Comparison of ENCODE assay signal across 8 cellular contexts in the genomic region with DNA sequence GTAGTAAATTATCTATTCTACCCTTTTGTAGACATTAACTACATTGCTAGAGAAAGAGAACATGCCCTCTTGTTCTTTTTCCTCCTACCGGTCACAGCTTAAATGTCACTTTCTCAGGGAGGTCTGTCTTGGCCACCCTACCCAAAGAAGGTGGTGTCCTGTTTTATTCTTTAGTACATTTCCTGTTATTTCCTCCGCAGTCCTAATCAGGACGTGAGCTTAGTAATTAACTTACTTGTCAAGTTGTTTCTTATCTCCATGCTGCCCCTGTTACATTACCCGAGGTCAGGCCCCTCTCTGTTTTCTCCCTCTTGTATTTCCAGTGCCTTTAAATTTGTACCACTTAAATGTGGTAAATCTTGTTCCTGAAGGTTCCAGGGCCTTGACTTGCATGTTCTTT.
DNase-seq lines count a peak whose midpoint lies in the region; ATAC-seq and TF ChIP-seq lines count a peak whose summit lies in the region.

No MANE protein-coding gene starts in this region.

- in situ Hi-C loops in ACHN (cut with HindIII; ENCODE audit: low pct_ligation_motif_present, low pct_unique_long_range_greater_than_20kb, low sequenced_read_pairs): no loop called here

- DNase-seq in naive thymus-derived CD4-positive, alpha-beta T cell: no peak
- DNase-seq in DMS153 (lab: John Stamatoyannopoulos, UW): no peak
- no peak for DNase-seq in ACHN
- no peak for DNase-seq in activated CD4-positive, alpha-beta T cell treated with anti-CD3 and anti-CD28 coated beads, Interleukin-2, amount 50 U/mL, for 4 hours
- DNase-seq in ovary: no peak

- peaks cover 0 to 2% (median 0%) of the 10 kb centered on the region in 5 donors for H3K27me3 Mint-ChIP-seq in naive thymus-derived CD4-positive, alpha-beta T cell

- no peak overlapping the region for H2AFZ ChIP-seq in KMS-11 (ENCODE audit: low read depth)

- H3K27ac ChIP-seq in KMS-11: no peak overlapping the region
- peak overlapping the region; percentile 9 for H3K27ac ChIP-seq in naive thymus-derived CD4-positive, alpha-beta T cell (ENCODE audit: low read depth, low read length)
- H3K27ac ChIP-seq in ovary: no peak overlapping the region

- peaks cover 0 to 3% (median 0%) of the 10 kb centered on the region in 11 donors for H3K9me3 Mint-ChIP-seq in naive thymus-derived CD4-positive, alpha-beta T cell

- POLR2A ChIA-PET in naive thymus-derived CD4-positive, alpha-beta T cell (lab: Charles Lee): no interaction called here

- WGBS in ovary, 3 donors: 46 to 63% (median 56%) methylated on average over 4 of the region's 4 CpGs

- intact Hi-C loops in naive thymus-derived CD4-positive, alpha-beta T cell (cut with micrococcal nuclease): no loop called here
- intact Hi-C loops in ovary (cut with DNase I): no loop called here

- CTCF ChIA-PET in naive thymus-derived CD4-positive, alpha-beta T cell (lab: Charles Lee): interaction anchor here (0.6 to 1.6 kb wide), 4 partner anchors 19 to 456 kb away, joined by 3 to 4 read pairs (median 3); no protein-coding TSS in a partner anchor

- peaks cover 0 to 19% (median 12%) of the 10 kb centered on the region in 7 donors for H3K4me1 Mint-ChIP-seq in naive thymus-derived CD4-positive, alpha-beta T cell

- no peaks in the 10 kb centered on the region for H4K20me1 ChIP-seq in KMS-11 (ENCODE audit: insufficient read depth)

- no peaks in the 10 kb centered on the region for H3K79me2 ChIP-seq in KMS-11 (ENCODE audit: insufficient read depth, low read depth)

- TF ChIP-seq CTCF in KMS-11 (conservative IDR thresholded peaks at IDR 0.05; ENCODE audit: low read depth, low read length): no peak
- no peak for TF ChIP-seq CTCF in ovary (IDR thresholded peaks at IDR 0.05)

- no peaks in the 10 kb centered on the region for H3K36me3 Mint-ChIP-seq in naive thymus-derived CD4-positive, alpha-beta T cell

- no peak for TF ChIP-seq EP300 in ovary (IDR thresholded peaks at IDR 0.05)

- H3K4me1 ChIP-seq in KMS-11 (ENCODE audit: low read depth, poor library complexity, severe bottlenecking) (peaks cover 18% of the 10 kb centered on the region), ovary (ENCODE audit: insufficient read depth) (no peaks in the 10 kb centered on the region)
- peaks cover 11 to 14% of the 10 kb centered on the region in 2 donors for H3K4me1 ChIP-seq in naive thymus-derived CD4-positive, alpha-beta T cell (ENCODE audit: control insufficient read depth in 2 of 2, insufficient read depth in 2 of 2, low read length in 2 of 2)

- peak; percentile 32 for ATAC-seq in GM18870 (IDR thresholded peaks at IDR 0.05; ENCODE audit: unreplicated experiment)
- ATAC-seq in GM21723 (IDR thresholded peaks at IDR 0.05; ENCODE audit: unreplicated experiment): peak; percentile 23
- no peak for ATAC-seq in naive thymus-derived CD4-positive, alpha-beta T cell

- H3K27ac Mint-ChIP-seq in naive thymus-derived CD4-positive, alpha-beta T cell: peak overlapping the region in 5 of 9 donors; percentile 41 to 88 (median 64)

- no peaks in the 10 kb centered on the region for H3K9me3 ChIP-seq in naive thymus-derived CD4-positive, alpha-beta T cell (ENCODE audit: control insufficient read depth in 2 of 3, low read length in 3 of 3)
- H3K9me3 ChIP-seq in ovary: no peaks in the 10 kb centered on the region

- H3K4me2 ChIP-seq in KMS-11: peak overlapping the region; percentile 19; the same call in 1 of the 2 replicates

- H3K4me3 Mint-ChIP-seq in naive thymus-derived CD4-positive, alpha-beta T cell: peak overlapping the region in 4 of 10 donors; percentile 3 to 61 (median 40)

- H3K36me3 ChIP-seq in KMS-11 (ENCODE audit: insufficient read depth): no peaks in the 10 kb centered on the region
- no peaks in the 10 kb centered on the region for H3K36me3 ChIP-seq in naive thymus-derived CD4-positive, alpha-beta T cell (ENCODE audit: control insufficient read depth in 2 of 3, insufficient read depth in 3 of 3, low read length in 3 of 3)
- no peaks in the 10 kb centered on the region for H3K36me3 ChIP-seq in ovary

- no peak for TF ChIP-seq POLR2A in ovary (IDR thresholded peaks at IDR 0.05)

- H3K27me3 ChIP-seq in KMS-11 (ENCODE audit: insufficient read depth, low read depth) (no peaks in the 10 kb centered on the region), ovary (no peaks in the 10 kb centered on the region)
- no peaks in the 10 kb centered on the region for H3K27me3 ChIP-seq in naive thymus-derived CD4-positive, alpha-beta T cell (ENCODE audit: control insufficient read depth in 2 of 2, insufficient read depth in 2 of 2, low read length in 2 of 2)

- no peak overlapping the region for H3K9ac ChIP-seq in KMS-11

- H3K4me3 ChIP-seq in KMS-11 (IDR thresholded peaks at IDR 0.05; ENCODE audit: insufficient read depth, low read depth, low read length): no peak overlapping the region
- no peak overlapping the region for H3K4me3 ChIP-seq in naive thymus-derived CD4-positive, alpha-beta T cell (ENCODE audit: low read length)
- H3K4me3 ChIP-seq in ovary: no peak overlapping the region
